In genomic region chr9:131117762-131118145, GRCh38 we compare ENCODE assay signal across 14 cellular contexts. TPM values are rescaled to one million over a fixed set of nuclear protein-coding genes. Genes with fewer than 3 reads are reported as not detected.
"Had no signal": no experiment of that assay in that cellular context is flagged by ENCODE, and none has a peak within 500 bp of the region (broad histone marks: within the 10 kb centered on the region; RNA-seq: fewer than 3 reads in every experiment).

No MANE protein-coding gene starts in this region.

- H3K36me3 ChIP-seq: colonic mucosa, ovary had no signal

- H3K36me3 Mint-ChIP-seq: immature natural killer cell had no signal

- H3K27ac Mint-ChIP-seq: immature natural killer cell; T-helper 1 cell treated with Interleukin-12 subunit alpha and Interleukin-12 subunit beta and Interleukin-4 antibody, amounts not matched to agents 30 μg/mL and 1 μg/mL, for 36 hours had no signal

- H3K27ac ChIP-seq: colonic mucosa, epithelial cell of prostate, ovary had no signal

- H3K4me3 ChIP-seq: colonic mucosa, ovary, skin epidermis had no signal

- H3K9me3 Mint-ChIP-seq: immature natural killer cell; neural crest cell; T-helper 1 cell treated with Interleukin-12 subunit alpha and Interleukin-12 subunit beta and Interleukin-4 antibody, amounts not matched to agents 30 μg/mL and 1 μg/mL, for 36 hours had no signal

- H3K4me1 Mint-ChIP-seq: immature natural killer cell had no signal

- H3K27me3 ChIP-seq: colonic mucosa, ovary had no signal

- H3K9me3 ChIP-seq: colonic mucosa, ovary had no signal

- DNase-seq: activated CD4-positive, alpha-beta T cell treated with anti-CD3 and anti-CD28 coated beads, Interleukin-2, amount 50 U/mL, for 4 hours; activated gamma-delta T cell treated with Interleukin-2 at 50 U/mL for 16 hours; activated T-cell treated with anti-CD3 and anti-CD28 coated beads, Interleukin-2, amount 50 U/mL, for 1 hour; colonic mucosa; effector memory CD4-positive, alpha-beta T cell; immature natural killer cell; left colon; ovary; SHP77 treated with DMSO at 0.1 percent for 48 hours had no signal

- H3K4me1 ChIP-seq: colonic mucosa had no signal

- H3K4me3 Mint-ChIP-seq: neural crest cell; T-helper 1 cell treated with Interleukin-12 subunit alpha and Interleukin-12 subunit beta and Interleukin-4 antibody, amounts not matched to agents 30 μg/mL and 1 μg/mL, for 36 hours had no signal

- ATAC-seq: activated CD4-positive, CD25-positive, alpha-beta regulatory T cell treated with anti-CD3 and anti-CD28 coated beads, Interleukin-2, amount 50 U/mL, for 24 hours; left colon had no signal

RNA-seq across cellular contexts. Expression of gene AIF1L, which starts 21.4 kb away (rescaled TPM):
- polyA plus RNA-seq: immature natural killer cell had no signal
